Comparison of ENCODE assay signal across 8 cellular contexts in the genomic region with DNA sequence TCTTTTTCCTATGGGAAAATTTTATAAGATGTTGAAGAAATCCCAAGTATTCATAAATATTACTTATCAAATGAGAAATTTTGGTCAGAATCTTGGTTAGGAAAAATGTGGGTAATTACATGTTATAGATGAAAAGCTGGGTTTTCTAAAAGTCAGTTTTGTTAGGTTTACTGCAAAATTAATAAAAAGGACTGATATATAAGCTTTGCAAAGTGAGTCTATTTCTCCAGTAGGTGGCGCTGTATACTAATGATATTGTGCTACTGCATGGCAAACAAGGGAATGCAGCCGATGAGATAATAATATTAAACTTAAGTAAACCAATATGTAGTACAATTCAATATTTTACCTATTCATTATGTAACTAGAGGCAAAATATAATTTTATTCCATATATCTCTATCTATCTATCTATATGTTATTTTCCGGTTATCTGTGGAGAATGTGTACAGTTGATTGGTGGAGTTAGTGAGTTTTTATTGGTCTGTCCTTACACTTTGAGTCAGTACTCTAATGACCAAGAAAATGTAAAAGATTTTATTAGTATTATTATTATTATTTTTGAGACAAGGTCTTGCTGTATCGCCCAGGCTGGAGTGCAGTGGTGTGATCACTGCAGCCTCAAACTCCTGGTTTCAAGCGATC. TPM values are rescaled to one million over a fixed set of nuclear protein-coding genes. Genes with fewer than 3 reads are reported as not detected.
DNase-seq lines count a peak whose midpoint lies in the region; ATAC-seq, FAIRE-seq and TF ChIP-seq lines count a peak whose summit lies in the region.

No MANE protein-coding gene starts in this region.

- no peaks in the 10 kb centered on the region for H3K27me3 Mint-ChIP-seq in astrocyte (ENCODE audit: low read depth, unreplicated experiment)

- no peak overlapping the region for H3K4me3 ChIP-seq in astrocyte (ENCODE audit: insufficient read depth, low read depth, low read length)
- H3K4me3 ChIP-seq in tibial nerve: no peak overlapping the region

- H3K27ac ChIP-seq in astrocyte (ENCODE audit: low read depth, low read length) (no peak overlapping the region), tibial nerve (no peak overlapping the region)

- H3K36me3 ChIP-seq in astrocyte (ENCODE audit: insufficient read depth, low read length) (no peaks in the 10 kb centered on the region), tibial nerve (peaks cover 0 to under 1% (median 0%) of the 10 kb centered on the region in 3 donors)

- no peaks in the 10 kb centered on the region for H3K79me2 ChIP-seq in astrocyte (ENCODE audit: insufficient read depth, low read length)

- peaks cover 4% of the 10 kb centered on the region for H3K36me3 Mint-ChIP-seq in astrocyte (ENCODE audit: low read depth, unreplicated experiment)
- H3K36me3 Mint-ChIP-seq in stimulated activated effector memory CD8-positive, alpha-beta T cell treated with anti-CD3 and anti-CD28 coated beads, Interleukin-12 subunit alpha, Interleukin-12 subunit beta, amount 100 ng/mL, for 72 hours: no peaks in the 10 kb centered on the region

- no peak overlapping the region for H3K27ac Mint-ChIP-seq in astrocyte (ENCODE audit: unreplicated experiment)
- no peak overlapping the region for H3K27ac Mint-ChIP-seq in stimulated activated effector memory CD8-positive, alpha-beta T cell treated with anti-CD3 and anti-CD28 coated beads, Interleukin-12 subunit alpha, Interleukin-12 subunit beta, amount 100 ng/mL, for 72 hours

- H3K4me2 ChIP-seq in astrocyte (ENCODE audit: low read length): no peak overlapping the region

- FAIRE-seq in astrocyte (lab: Jason Lieb, UNC): peak; percentile 26

- no peaks in the 10 kb centered on the region for H3K4me1 ChIP-seq in astrocyte (ENCODE audit: insufficient read depth, low read length)
- H3K4me1 ChIP-seq in tibial nerve: no peaks in the 10 kb centered on the region

- DNase-seq in AG09319 (ENCODE audit: extremely low read depth, low read depth): peak; percentile 25
- peak; percentile 73 for DNase-seq in NCI-H345 treated with DMSO at 0.1 percent for 48 hours (lab: John Stamatoyannopoulos, UW; ENCODE audit: unreplicated experiment)
- DNase-seq in astrocyte (ENCODE audit: low read depth): peak; percentile 40
- DNase-seq in iris pigment epithelial cell (ENCODE audit: low read depth): peak; percentile 75
- DNase-seq in tibial nerve (ENCODE audit: low spot score in 2 of 2): peak in 1 of 2 donors; percentile 44
- DNase-seq in stimulated activated effector memory CD8-positive, alpha-beta T cell treated with anti-CD3 and anti-CD28 coated beads, Interleukin-12 subunit alpha, Interleukin-12 subunit beta, amount 100 ng/mL, for 72 hours (ENCODE audit: low spot score in 2 of 2): no peak

- WGBS in tibial nerve, 2 donors: 56 to 60% methylated on average over 5 of the region's 5 CpGs

- no peaks in the 10 kb centered on the region for H4K20me1 ChIP-seq in astrocyte (ENCODE audit: insufficient read depth, low read length)

- H3K9me3 Mint-ChIP-seq in astrocyte (ENCODE audit: unreplicated experiment): no peaks in the 10 kb centered on the region
- peaks cover 2% of the 10 kb centered on the region for H3K9me3 Mint-ChIP-seq in stimulated activated effector memory CD8-positive, alpha-beta T cell treated with anti-CD3 and anti-CD28 coated beads, Interleukin-12 subunit alpha, Interleukin-12 subunit beta, amount 100 ng/mL, for 72 hours

- peak; percentile 81 for ATAC-seq in GM18508 (IDR thresholded peaks at IDR 0.05; ENCODE audit: insufficient read depth, unreplicated experiment)
- ATAC-seq in HG03432 (IDR thresholded peaks at IDR 0.05; ENCODE audit: unreplicated experiment): peak; percentile 79
- no peak for ATAC-seq in stimulated activated effector memory CD8-positive, alpha-beta T cell treated with anti-CD3 and anti-CD28 coated beads, Interleukin-12 subunit alpha, Interleukin-12 subunit beta, amount 100 ng/mL, for 72 hours

- H2AFZ ChIP-seq in astrocyte (ENCODE audit: low read depth, low read length): no peak overlapping the region

- no peak for TF ChIP-seq EP300 in tibial nerve (IDR thresholded peaks at IDR 0.05)

- peak; percentile 70 for TF ChIP-seq CTCF in AG09319 (IDR thresholded peaks at IDR 0.05; ENCODE audit: low read depth, low read length)
- TF ChIP-seq CTCF in astrocyte (IDR thresholded peaks at IDR 0.05; ENCODE audit: insufficient read depth, low read depth, low read length): peak; percentile 83
- TF ChIP-seq CTCF in tibial nerve (IDR thresholded peaks at IDR 0.05): peak in 4 of 5 experiments; percentile 48 to 72 (median 70)

- no peak for TF ChIP-seq POLR2A in tibial nerve (IDR thresholded peaks at IDR 0.05)

- no peak overlapping the region for H3K9ac ChIP-seq in astrocyte (ENCODE audit: low read length)

- H3K4me3 Mint-ChIP-seq in astrocyte (ENCODE audit: unreplicated experiment): no peak overlapping the region
- H3K4me3 Mint-ChIP-seq in stimulated activated effector memory CD8-positive, alpha-beta T cell treated with anti-CD3 and anti-CD28 coated beads, Interleukin-12 subunit alpha, Interleukin-12 subunit beta, amount 100 ng/mL, for 72 hours: no peak overlapping the region

- H3K9me3 ChIP-seq in astrocyte (ENCODE audit: insufficient read depth, low read depth, low read length) (no peaks in the 10 kb centered on the region), tibial nerve (peaks cover 0 to 4% (median 0%) of the 10 kb centered on the region in 4 donors)

- H3K27me3 ChIP-seq in astrocyte (ENCODE audit: insufficient read depth, low read length): no peaks in the 10 kb centered on the region
- no peaks in the 10 kb centered on the region for H3K27me3 ChIP-seq in tibial nerve

- no peaks in the 10 kb centered on the region for H3K4me1 Mint-ChIP-seq in astrocyte (ENCODE audit: low read depth, unreplicated experiment)
- no peaks in the 10 kb centered on the region for H3K4me1 Mint-ChIP-seq in stimulated activated effector memory CD8-positive, alpha-beta T cell treated with anti-CD3 and anti-CD28 coated beads, Interleukin-12 subunit alpha, Interleukin-12 subunit beta, amount 100 ng/mL, for 72 hours

RNA-seq across cellular contexts. Expression of a gene that starts 32.9 kb away (rescaled TPM):
- total RNA-seq in astrocyte (11.9 and 15.7 TPM in 2 replicates), tibial nerve (10 to 100 TPM; 11.4 to 25.7 (median 18.9) TPM)

RNA-seq across cellular contexts. Expression of a gene that starts 58.3 kb away (rescaled TPM):
- total RNA-seq in astrocyte (1.5 and 2.8 TPM in 2 replicates), tibial nerve (under 1 TPM in 3 of 4 donors, not detected in 1; 0.30 to 0.98 (median 0.42) TPM)

Comparison
In these comparisons a context has a peak if more than half of its experiments do, and no peak if none do; other contexts are left out.
1. DNase-seq: peak in AG09319 (single experiment), NCI-H345 treated with DMSO at 0.1 percent for 48 hours (single experiment), astrocyte (single experiment) and iris pigment epithelial cell (single experiment); none in stimulated activated effector memory CD8-positive, alpha-beta T cell treated with anti-CD3 and anti-CD28 coated beads, Interleukin-12 subunit alpha, Interleukin-12 subunit beta, amount 100 ng/mL, for 72 hours (0 of 2).
2. Peak in every context shown above with its lines, with median percentiles within 50 percentile points of each other: CTCF ChIP-seq.